ENCODE assay signal across 8 cellular contexts in the genomic region with DNA sequence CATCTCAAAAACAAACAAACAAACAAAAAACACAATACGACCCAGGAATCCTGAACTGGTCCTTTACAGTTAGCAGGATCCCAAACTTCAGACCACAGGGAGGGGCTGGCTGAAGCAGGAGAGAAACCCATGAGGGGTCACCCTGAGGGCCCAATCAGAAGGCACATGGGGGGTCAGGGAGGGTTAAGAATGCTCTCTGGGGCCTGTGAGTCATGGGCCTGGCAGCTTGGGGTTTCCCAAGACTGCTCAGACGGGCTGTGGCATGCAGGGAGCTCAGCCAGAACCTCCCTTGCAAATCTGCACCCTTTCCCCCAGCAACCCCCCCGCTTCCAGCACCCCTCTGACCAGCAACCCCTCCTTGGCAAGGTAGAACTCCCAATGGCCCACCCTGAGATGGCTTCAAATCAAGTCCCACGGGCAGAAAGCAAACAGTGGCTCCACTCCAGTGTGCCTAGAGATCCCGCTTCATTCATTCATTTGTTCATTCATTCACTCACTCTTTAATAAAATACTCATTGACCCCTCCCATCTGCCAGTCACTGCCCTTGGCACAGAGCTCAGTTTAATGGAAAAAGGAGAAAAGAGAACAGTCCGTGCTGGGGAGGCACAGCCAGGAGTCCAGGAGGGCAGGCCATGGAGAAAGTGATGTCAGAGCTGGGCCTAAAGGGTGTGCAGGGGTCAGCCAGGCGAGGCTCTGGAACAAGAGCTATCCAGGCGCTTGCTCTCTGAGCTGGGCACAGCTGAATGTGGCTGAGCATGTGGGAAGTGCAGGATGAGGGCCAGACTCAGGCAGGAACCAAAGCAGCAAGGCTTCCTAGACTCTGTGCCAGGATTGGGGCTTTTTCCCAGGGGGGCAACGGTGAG. TPM values are rescaled to one million over a fixed set of nuclear protein-coding genes. Genes with fewer than 3 reads are reported as not detected.
DNase-seq lines count a peak whose midpoint lies in the region; ATAC-seq, FAIRE-seq and TF ChIP-seq lines count a peak whose summit lies in the region.

No MANE protein-coding gene starts in this region.

- no peaks in the 10 kb centered on the region for H3K9me3 Mint-ChIP-seq in activated naive CD8-positive, alpha-beta T cell treated with anti-CD3 and anti-CD28 coated beads for 36 hours
- no peaks in the 10 kb centered on the region for H3K9me3 Mint-ChIP-seq in stimulated activated effector memory CD8-positive, alpha-beta T cell treated with anti-CD3 and anti-CD28 coated beads, Interleukin-12 subunit alpha, Interleukin-12 subunit beta, amount 100 ng/mL, for 72 hours

- FAIRE-seq in GM12891 (lab: Jason Lieb, UNC), result no peak

- H3K36me3 Mint-ChIP-seq in activated naive CD8-positive, alpha-beta T cell treated with anti-CD3 and anti-CD28 coated beads for 36 hours, result no peaks in the 10 kb centered on the region
- H3K36me3 Mint-ChIP-seq in stimulated activated effector memory CD8-positive, alpha-beta T cell treated with anti-CD3 and anti-CD28 coated beads, Interleukin-12 subunit alpha, Interleukin-12 subunit beta, amount 100 ng/mL, for 72 hours, result no peaks in the 10 kb centered on the region

- H3K27me3 ChIP-seq in WERI-Rb-1 (ENCODE audit: insufficient read depth, low read depth, severe bottlenecking), result no peaks in the 10 kb centered on the region

- TF ChIP-seq CTCF in WERI-Rb-1 (IDR thresholded peaks at IDR 0.05; ENCODE audit: low read depth, low read length), result no peak

- no peak overlapping the region for H3K4me3 Mint-ChIP-seq in activated naive CD8-positive, alpha-beta T cell treated with anti-CD3 and anti-CD28 coated beads for 36 hours
- H3K4me3 Mint-ChIP-seq in stimulated activated effector memory CD8-positive, alpha-beta T cell treated with anti-CD3 and anti-CD28 coated beads, Interleukin-12 subunit alpha, Interleukin-12 subunit beta, amount 100 ng/mL, for 72 hours, result no peak overlapping the region

- peak; percentile 61 to 76 for ATAC-seq in activated CD4-positive, CD25-positive, alpha-beta regulatory T cell treated with anti-CD3 and anti-CD28 coated beads, Interleukin-2, amount 50 U/mL, for 24 hours
- peak; percentile 78 for ATAC-seq in stimulated activated effector memory CD8-positive, alpha-beta T cell treated with anti-CD3 and anti-CD28 coated beads, Interleukin-12 subunit alpha, Interleukin-12 subunit beta, amount 100 ng/mL, for 72 hours

- TF ChIP-seq POLR2A in GM12891 (IDR thresholded peaks at IDR 0.05; ENCODE audit: low read depth, low read length), result no peak

- H3K4me1 Mint-ChIP-seq in activated naive CD8-positive, alpha-beta T cell treated with anti-CD3 and anti-CD28 coated beads for 36 hours, result peaks cover 5% of the 10 kb centered on the region
- H3K4me1 Mint-ChIP-seq in stimulated activated effector memory CD8-positive, alpha-beta T cell treated with anti-CD3 and anti-CD28 coated beads, Interleukin-12 subunit alpha, Interleukin-12 subunit beta, amount 100 ng/mL, for 72 hours, result peaks cover 7% of the 10 kb centered on the region

- no peak for DNase-seq in activated CD4-positive, CD25-positive, alpha-beta regulatory T cell (lab: John Stamatoyannopoulos, UW)
- peak; percentile 21 for DNase-seq in activated naive CD8-positive, alpha-beta T cell treated with anti-CD3 and anti-CD28 coated beads for 36 hours
- DNase-seq in iPS-NIHi11 (ENCODE audit: low spot score), result peak; percentile 50
- DNase-seq in stimulated activated effector memory CD8-positive, alpha-beta T cell treated with anti-CD3 and anti-CD28 coated beads, Interleukin-12 subunit alpha, Interleukin-12 subunit beta, amount 100 ng/mL, for 72 hours (ENCODE audit: low spot score in 2 of 2), result no peak
- DNase-seq in NCI-H2196 (lab: John Stamatoyannopoulos, UW; ENCODE audit: unreplicated experiment), result no peak
- DNase-seq in GM12891 (ENCODE audit: insufficient read length, low spot score), result no peak
- no peak for DNase-seq in WERI-Rb-1

- no peaks in the 10 kb centered on the region for H3K9me3 ChIP-seq in WERI-Rb-1 (ENCODE audit: severe bottlenecking)

- H3K27me3 Mint-ChIP-seq in activated naive CD8-positive, alpha-beta T cell treated with anti-CD3 and anti-CD28 coated beads for 36 hours, result peaks cover 14% of the 10 kb centered on the region

- no peaks in the 10 kb centered on the region for H3K36me3 ChIP-seq in WERI-Rb-1

- H3K27ac ChIP-seq in WERI-Rb-1, result no peak overlapping the region

- no peak overlapping the region for H3K4me3 ChIP-seq in WERI-Rb-1 (ENCODE audit: low read depth, low read length)

- no peak overlapping the region for H3K27ac Mint-ChIP-seq in activated naive CD8-positive, alpha-beta T cell treated with anti-CD3 and anti-CD28 coated beads for 36 hours
- peak overlapping the region; percentile 51 for H3K27ac Mint-ChIP-seq in stimulated activated effector memory CD8-positive, alpha-beta T cell treated with anti-CD3 and anti-CD28 coated beads, Interleukin-12 subunit alpha, Interleukin-12 subunit beta, amount 100 ng/mL, for 72 hours

TF ChIP-seq in GM12891, 5 proteins besides CTCF, POLR2A, EP300 and RAD21:
- TF ChIP-seq POLR2AphosphoS5 (IDR thresholded peaks at IDR 0.05; ENCODE audit: low read depth, low read length) (no peak), PAX5 (IDR thresholded peaks at IDR 0.05; ENCODE audit: insufficient read depth, low read length, severe bottlenecking) (no peak), POU2F2 (IDR thresholded peaks at IDR 0.05; ENCODE audit: low read depth, low read length) (no peak), SPI1 (IDR thresholded peaks at IDR 0.05; ENCODE audit: low read depth, low read length) (no peak), TAF1 (IDR thresholded peaks at IDR 0.05; ENCODE audit: low read depth, low read length) (no peak)

RNA-seq across cellular contexts. Expression of gene UQCRHL, which starts 8.2 kb away (rescaled TPM):
- 1 to 10 TPM; 1.9 to 2.0 TPM for total RNA-seq in activated naive CD8-positive, alpha-beta T cell treated with anti-CD3 and anti-CD28 coated beads for 36 hours
- 4.2 TPM for polyA plus RNA-seq in GM12891 (2012; ENCODE audit: low read depth, missing spikeins)

RNA-seq across cellular contexts. Expression of gene FBLIM1, which starts 40.6 kb away (rescaled TPM):
- not detected for total RNA-seq in activated naive CD8-positive, alpha-beta T cell treated with anti-CD3 and anti-CD28 coated beads for 36 hours
- polyA plus RNA-seq in GM12891 (2012; ENCODE audit: low read depth, missing spikeins), result not detected

RNA-seq across cellular contexts. Expression of gene SPEN, which starts 48.3 kb away (rescaled TPM):
- 10 to 100 TPM; 49.3 to 51.9 TPM for total RNA-seq in activated naive CD8-positive, alpha-beta T cell treated with anti-CD3 and anti-CD28 coated beads for 36 hours
- 30.0 TPM for polyA plus RNA-seq in GM12891 (2012; ENCODE audit: low read depth, missing spikeins)

RNA-seq across cellular contexts. Expression of gene TMEM82, which starts 56.9 kb away (rescaled TPM):
- total RNA-seq in activated naive CD8-positive, alpha-beta T cell treated with anti-CD3 and anti-CD28 coated beads for 36 hours, result not detected
- polyA plus RNA-seq in GM12891 (2012; ENCODE audit: low read depth, missing spikeins), result not detected

Comparison
In these comparisons a context has a peak if more than half of its experiments do, and no peak if none do; other contexts are left out.
1. DNase-seq: peak in activated naive CD8-positive, alpha-beta T cell treated with anti-CD3 and anti-CD28 coated beads for 36 hours (single experiment) and iPS-NIHi11 (single experiment); none in activated CD4-positive, CD25-positive, alpha-beta regulatory T cell (0 of 4), stimulated activated effector memory CD8-positive, alpha-beta T cell treated with anti-CD3 and anti-CD28 coated beads, Interleukin-12 subunit alpha, Interleukin-12 subunit beta, amount 100 ng/mL, for 72 hours (0 of 2), NCI-H2196 (single experiment), GM12891 (single experiment) and WERI-Rb-1 (single experiment).